1 cellular context compared by ENCODE assay signal in the genomic region with DNA sequence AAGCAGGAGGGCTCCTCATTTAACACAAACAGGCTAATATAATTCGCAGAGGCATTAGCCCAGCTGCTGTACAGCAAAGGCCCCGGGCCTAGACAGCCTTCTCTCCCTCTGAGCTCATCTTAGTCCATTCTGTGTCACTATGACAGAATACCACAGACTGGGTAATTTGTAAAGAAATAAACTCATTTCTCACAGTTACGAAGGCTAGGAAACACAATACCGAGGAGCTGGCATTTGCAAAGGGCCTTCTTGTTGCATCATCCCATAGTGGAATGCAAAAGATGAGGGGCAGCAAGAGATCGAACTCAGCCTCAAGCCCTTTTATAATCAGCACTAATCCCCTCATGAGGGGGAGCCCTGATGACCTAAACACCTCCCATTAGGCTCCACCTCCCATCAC.
TF ChIP-seq lines count a peak whose summit lies in the region.

No MANE protein-coding gene starts in this region.

TF ChIP-seq in K562, 482 proteins besides CTCF, POLR2A, EP300 and RAD21:
- TF ChIP-seq, protein P1, sequence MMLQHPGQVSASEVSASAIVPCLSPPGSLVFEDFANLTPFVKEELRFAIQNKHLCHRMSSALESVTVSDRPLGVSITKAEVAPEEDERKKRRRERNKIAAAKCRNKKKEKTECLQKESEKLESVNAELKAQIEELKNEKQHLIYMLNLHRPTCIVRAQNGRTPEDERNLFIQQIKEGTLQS (IDR thresholded peaks at IDR 0.05) = peak; percentile 37; the same call in 1 of the 2 replicates
- TF ChIP-seq, protein P1 (CRISPR knock-in tag; conservative IDR thresholded peaks at IDR 0.05) = no peak
- TF ChIP-seq CEBPG (CRISPR knock-in tag; IDR thresholded peaks at IDR 0.05) (peak; percentile 46; the same call in 1 of the 2 replicates), CEBPG (tag; conservative IDR thresholded peaks at IDR 0.05 in 1 of 2, IDR thresholded peaks at IDR 0.05 in 1 of 2) (peak; percentile 22 to 55; a peak in 2 of 4 replicates), ZNF324 (CRISPR knock-in tag; IDR thresholded peaks at IDR 0.05) (no peak), NCOA4 (IDR thresholded peaks at IDR 0.05; ENCODE audit: partially characterized antibody) (no peak)
- TF ChIP-seq, protein P2, sequence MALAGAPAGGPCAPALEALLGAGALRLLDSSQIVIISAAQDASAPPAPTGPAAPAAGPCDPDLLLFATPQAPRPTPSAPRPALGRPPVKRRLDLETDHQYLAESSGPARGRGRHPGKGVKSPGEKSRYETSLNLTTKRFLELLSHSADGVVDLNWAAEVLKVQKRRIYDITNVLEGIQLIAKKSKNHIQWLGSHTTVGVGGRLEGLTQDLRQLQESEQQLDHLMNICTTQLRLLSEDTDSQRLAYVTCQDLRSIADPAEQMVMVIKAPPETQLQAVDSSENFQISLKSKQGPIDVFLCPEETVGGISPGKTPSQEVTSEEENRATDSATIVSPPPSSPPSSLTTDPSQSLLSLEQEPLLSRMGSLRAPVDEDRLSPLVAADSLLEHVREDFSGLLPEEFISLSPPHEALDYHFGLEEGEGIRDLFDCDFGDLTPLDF (CRISPR knock-in tag; IDR thresholded peaks at IDR 0.05) = no peak
- TF ChIP-seq, protein P3, sequence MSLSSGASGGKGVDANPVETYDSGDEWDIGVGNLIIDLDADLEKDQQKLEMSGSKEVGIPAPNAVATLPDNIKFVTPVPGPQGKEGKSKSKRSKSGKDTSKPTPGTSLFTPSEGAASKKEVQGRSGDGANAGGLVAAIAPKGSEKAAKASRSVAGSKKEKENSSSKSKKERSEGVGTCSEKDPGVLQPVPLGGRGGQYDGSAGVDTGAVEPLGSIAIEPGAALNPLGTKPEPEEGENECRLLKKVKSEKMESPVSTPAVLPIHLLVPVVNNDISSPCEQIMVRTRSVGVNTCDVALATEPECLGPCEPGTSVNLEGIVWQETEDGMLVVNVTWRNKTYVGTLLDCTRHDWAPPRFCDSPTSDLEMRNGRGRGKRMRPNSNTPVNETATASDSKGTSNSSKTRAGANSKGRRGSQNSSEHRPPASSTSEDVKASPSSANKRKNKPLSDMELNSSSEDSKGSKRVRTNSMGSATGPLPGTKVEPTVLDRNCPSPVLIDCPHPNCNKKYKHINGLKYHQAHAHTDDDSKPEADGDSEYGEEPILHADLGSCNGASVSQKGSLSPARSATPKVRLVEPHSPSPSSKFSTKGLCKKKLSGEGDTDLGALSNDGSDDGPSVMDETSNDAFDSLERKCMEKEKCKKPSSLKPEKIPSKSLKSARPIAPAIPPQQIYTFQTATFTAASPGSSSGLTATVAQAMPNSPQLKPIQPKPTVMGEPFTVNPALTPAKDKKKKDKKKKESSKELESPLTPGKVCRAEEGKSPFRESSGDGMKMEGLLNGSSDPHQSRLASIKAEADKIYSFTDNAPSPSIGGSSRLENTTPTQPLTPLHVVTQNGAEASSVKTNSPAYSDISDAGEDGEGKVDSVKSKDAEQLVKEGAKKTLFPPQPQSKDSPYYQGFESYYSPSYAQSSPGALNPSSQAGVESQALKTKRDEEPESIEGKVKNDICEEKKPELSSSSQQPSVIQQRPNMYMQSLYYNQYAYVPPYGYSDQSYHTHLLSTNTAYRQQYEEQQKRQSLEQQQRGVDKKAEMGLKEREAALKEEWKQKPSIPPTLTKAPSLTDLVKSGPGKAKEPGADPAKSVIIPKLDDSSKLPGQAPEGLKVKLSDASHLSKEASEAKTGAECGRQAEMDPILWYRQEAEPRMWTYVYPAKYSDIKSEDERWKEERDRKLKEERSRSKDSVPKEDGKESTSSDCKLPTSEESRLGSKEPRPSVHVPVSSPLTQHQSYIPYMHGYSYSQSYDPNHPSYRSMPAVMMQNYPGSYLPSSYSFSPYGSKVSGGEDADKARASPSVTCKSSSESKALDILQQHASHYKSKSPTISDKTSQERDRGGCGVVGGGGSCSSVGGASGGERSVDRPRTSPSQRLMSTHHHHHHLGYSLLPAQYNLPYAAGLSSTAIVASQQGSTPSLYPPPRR (CRISPR knock-in tag; IDR thresholded peaks at IDR 0.05; ENCODE audit: borderline replicate concordance) = no peak
- TF ChIP-seq, protein P4, sequence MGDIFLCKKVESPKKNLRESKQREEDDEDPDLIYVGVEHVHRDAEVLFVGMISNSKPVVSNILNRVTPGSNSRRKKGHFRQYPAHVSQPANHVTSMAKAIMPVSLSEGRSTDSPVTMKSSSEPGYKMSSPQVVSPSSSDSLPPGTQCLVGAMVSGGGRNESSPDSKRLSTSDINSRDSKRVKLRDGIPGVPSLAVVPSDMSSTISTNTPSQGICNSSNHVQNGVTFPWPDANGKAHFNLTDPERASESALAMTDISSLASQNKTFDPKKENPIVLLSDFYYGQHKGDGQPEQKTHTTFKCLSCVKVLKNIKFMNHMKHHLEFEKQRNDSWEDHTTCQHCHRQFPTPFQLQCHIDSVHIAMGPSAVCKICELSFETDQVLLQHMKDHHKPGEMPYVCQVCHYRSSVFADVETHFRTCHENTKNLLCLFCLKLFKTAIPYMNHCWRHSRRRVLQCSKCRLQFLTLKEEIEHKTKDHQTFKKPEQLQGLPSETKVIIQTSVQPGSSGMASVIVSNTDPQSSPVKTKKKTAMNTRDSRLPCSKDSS (IDR thresholded peaks at IDR 0.05; ENCODE audit: low read depth, partially characterized antibody) = no peak
- TF ChIP-seq, protein P5, sequence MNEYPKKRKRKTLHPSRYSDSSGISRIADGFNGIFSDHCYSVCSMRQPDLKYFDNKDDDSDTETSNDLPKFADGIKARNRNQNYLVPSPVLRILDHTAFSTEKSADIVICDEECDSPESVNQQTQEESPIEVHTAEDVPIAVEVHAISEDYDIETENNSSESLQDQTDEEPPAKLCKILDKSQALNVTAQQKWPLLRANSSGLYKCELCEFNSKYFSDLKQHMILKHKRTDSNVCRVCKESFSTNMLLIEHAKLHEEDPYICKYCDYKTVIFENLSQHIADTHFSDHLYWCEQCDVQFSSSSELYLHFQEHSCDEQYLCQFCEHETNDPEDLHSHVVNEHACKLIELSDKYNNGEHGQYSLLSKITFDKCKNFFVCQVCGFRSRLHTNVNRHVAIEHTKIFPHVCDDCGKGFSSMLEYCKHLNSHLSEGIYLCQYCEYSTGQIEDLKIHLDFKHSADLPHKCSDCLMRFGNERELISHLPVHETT (CRISPR knock-in tag; conservative IDR thresholded peaks at IDR 0.05 in 1 of 2, IDR thresholded peaks at IDR 0.05 in 1 of 2) = no peak
